19 cellular contexts compared by ENCODE assay signal in genomic region chr4:87049508-87049907, GRCh38.
DNase-seq lines count a peak whose midpoint lies in the region; ATAC-seq, FAIRE-seq and TF ChIP-seq lines count a peak whose summit lies in the region.
"Had no signal": no experiment of that assay in that cellular context is flagged by ENCODE, and none has a peak within 500 bp of the region (broad histone marks: within the 10 kb centered on the region; RNA-seq: fewer than 3 reads in every experiment).

No MANE protein-coding gene starts in this region.

- H3K9me1 ChIP-seq in endothelial cell of umbilical vein (replicated peaks; ENCODE audit: control insufficient read depth, extremely low read depth, insufficient read depth, low read length): no peaks in the 10 kb centered on the region

- H3K4me3 ChIP-seq in endothelial cell of umbilical vein (replicated peaks in 1 of 3; ENCODE audit: insufficient read depth in 1 of 3, low read depth in 1 of 3, low read length in 3 of 3): no peak overlapping the region
- no peak overlapping the region for H3K4me3 ChIP-seq in PC-3 (ENCODE audit: low read length)
- H3K4me3 ChIP-seq: A549, PC-9, prostate gland, spleen had no signal

- H3K79me2 ChIP-seq in endothelial cell of umbilical vein (ENCODE audit: control insufficient read depth, insufficient read depth, low read length) (peaks cover 37% of the 10 kb centered on the region), PC-3 (ENCODE audit: low read length) (peaks cover 15% of the 10 kb centered on the region; the same call in 1 of the 2 replicates)

- H3K27ac ChIP-seq in endothelial cell of umbilical vein (ENCODE audit: insufficient read depth, low read depth, low read length) (no peak overlapping the region), PC-3 (ENCODE audit: low read length) (no peak overlapping the region)
- H3K27ac ChIP-seq: A549, PC-9, prostate gland had no signal

- no peaks in the 10 kb centered on the region for H3K9me2 ChIP-seq in PC-3 (replicated peaks; ENCODE audit: low read length)

- FAIRE-seq in endothelial cell of umbilical vein (lab: Jason Lieb, UNC): no peak
- FAIRE-seq: A549, bronchial epithelial cell, GM12891 had no signal

- no peaks in the 10 kb centered on the region for H3F3A ChIP-seq in PC-3 (ENCODE audit: low read length, unreplicated experiment)

- TF ChIP-seq CTCF in endothelial cell of umbilical vein (IDR thresholded peaks at IDR 0.05; ENCODE audit: extremely low read depth in 1 of 2, insufficient read depth in 1 of 2, low read depth in 1 of 2, low read length in 2 of 2) (no peak), PC-3 (conservative IDR thresholded peaks at IDR 0.05; ENCODE audit: low read depth, low read length) (no peak)

- ATAC-seq in PC-3 (no peak), sciatic nerve (no peak)
- ATAC-seq: A549 had no signal

- H3K9me3 ChIP-seq in endothelial cell of umbilical vein (replicated peaks; ENCODE audit: control insufficient read depth, insufficient read depth, low read length) (no peaks in the 10 kb centered on the region), PC-3 (ENCODE audit: low read length) (no peaks in the 10 kb centered on the region)
- H3K9me3 ChIP-seq: A549, prostate gland, spleen had no signal

- no peak overlapping the region for H3K4me2 ChIP-seq in endothelial cell of umbilical vein (ENCODE audit: insufficient read depth, low read length)
- H3K4me2 ChIP-seq in PC-3 (ENCODE audit: low read length): no peak overlapping the region
- H3K4me2 ChIP-seq: A549, PC-9 had no signal

- peak; percentile 15 for DNase-seq in NCI-H2227 (lab: John Stamatoyannopoulos, UW; ENCODE audit: unreplicated experiment)
- no peak for DNase-seq in NCI-H2227 treated with DMSO at 0.1 percent for 48 hours (lab: John Stamatoyannopoulos, UW)
- peak; percentile 45 for DNase-seq in DMS 273 treated with DMSO at 0.1 percent for 48 hours (lab: John Stamatoyannopoulos, UW)
- DNase-seq in endothelial cell of umbilical vein (ENCODE audit: low read depth, low spot score): peak; percentile 32
- DNase-seq in posterior cingulate gyrus: peak in 7 of 10 donors; percentile 44 to 93 (median 54)
- DNase-seq in PC-3: no peak
- DNase-seq in sciatic nerve (ENCODE audit: low spot score): no peak
- DNase-seq in NCI-H2029 (lab: John Stamatoyannopoulos, UW): no peak
- DNase-seq: activated CD8-positive, alpha-beta memory T cell treated with anti-CD3 and anti-CD28 coated beads, Interleukin-2, amount 50 U/mL, for 48 hours; HCEC 1CT; MM.1S; NCI-H526 treated with DMSO at 0.1 percent for 48 hours; PC-9; spleen; T-helper 9 cell had no signal

- H4K20me1 ChIP-seq in endothelial cell of umbilical vein (replicated peaks; ENCODE audit: control insufficient read depth, extremely low read depth, insufficient read depth, low read length) (no peaks in the 10 kb centered on the region), PC-3 (ENCODE audit: low read length) (no peaks in the 10 kb centered on the region)

- intact Hi-C loops in endothelial cell of umbilical vein (cut with micrococcal nuclease) (no loop called here), posterior cingulate gyrus (cut with DNase I) (no loop called here), PC-3 (cut with micrococcal nuclease) (no loop called here), sciatic nerve (cut with DNase I) (no loop called here)

- H3K36me3 ChIP-seq in endothelial cell of umbilical vein (ENCODE audit: control insufficient read depth in 2 of 2, extremely low read depth in 1 of 2, insufficient read depth in 2 of 2, low read length in 2 of 2) (peaks cover 6 to 10% of the 10 kb centered on the region in 2 experiments), PC-3 (ENCODE audit: low read depth, low read length) (no peaks in the 10 kb centered on the region; the same call in none of the 2 replicates)
- H3K36me3 ChIP-seq: prostate gland had no signal

- no TSS peak for BruUV-seq in endothelial cell of umbilical vein (replicated peaks; lab: Mats Ljungman, UMichigan)
- BruUV-seq in PC-3 (replicated peaks; lab: Mats Ljungman, UMichigan): no TSS peak

- H3K4me1 ChIP-seq in endothelial cell of umbilical vein (ENCODE audit: control insufficient read depth, extremely low read depth, insufficient read depth, low read length): peaks cover 36% of the 10 kb centered on the region
- H3K4me1 ChIP-seq in PC-3 (ENCODE audit: insufficient read depth, low read length): peaks cover 10% of the 10 kb centered on the region; the same call in 1 of the 2 replicates

- H2AFZ ChIP-seq in endothelial cell of umbilical vein (ENCODE audit: low read depth, low read length): no peak overlapping the region
- H2AFZ ChIP-seq in PC-3 (ENCODE audit: low read length): no peak overlapping the region
- H2AFZ ChIP-seq: PC-9 had no signal

- dilution Hi-C loops in endothelial cell of umbilical vein (cut with MboI; ENCODE audit: extremely low pct_ligation_motif_present, low sequenced_read_pairs): no loop called here

- TF ChIP-seq POLR2A in endothelial cell of umbilical vein (IDR thresholded peaks at IDR 0.05; ENCODE audit: low read depth, low read length): no peak

- H3K27me3 ChIP-seq in endothelial cell of umbilical vein (ENCODE audit: control insufficient read depth in 2 of 2, insufficient read depth in 2 of 2, low read length in 2 of 2): no peaks in the 10 kb centered on the region
- H3K27me3 ChIP-seq in PC-3 (ENCODE audit: low read length): no peaks in the 10 kb centered on the region
- H3K27me3 ChIP-seq: spleen had no signal

- POLR2A ChIA-PET in endothelial cell of umbilical vein (lab: Charles Lee): no interaction called here
- POLR2A ChIA-PET in PC-3 (lab: Charles Lee; ENCODE audit: unreplicated experiment): no interaction called here

- CTCF ChIA-PET in endothelial cell of umbilical vein (lab: Charles Lee): no interaction called here
- CTCF ChIA-PET in PC-3 (lab: Charles Lee): no interaction called here

- H3K9ac ChIP-seq in endothelial cell of umbilical vein (replicated peaks; ENCODE audit: extremely low read depth, insufficient read depth, low read length) (no peak overlapping the region), PC-3 (ENCODE audit: low read length) (no peak overlapping the region)

TF ChIP-seq in endothelial cell of umbilical vein, 7 proteins besides CTCF, POLR2A, EP300 and RAD21:
- TF ChIP-seq JUN (IDR thresholded peaks at IDR 0.05; ENCODE audit: borderline replicate concordance, insufficient read depth, insufficient read length, low read depth) (no peak), EZH2 (IDR thresholded peaks at IDR 0.05; ENCODE audit: borderline replicate concordance, low read depth, low read length, severe bottlenecking) (no peak), MYC (IDR thresholded peaks at IDR 0.05; ENCODE audit: low read depth, low read length) (no peak), GATA2 (IDR thresholded peaks at IDR 0.05; ENCODE audit: insufficient read depth, insufficient read length, low read depth, low read length) (no peak), POLR2AphosphoS5 (IDR thresholded peaks at IDR 0.05; ENCODE audit: insufficient read depth, low read depth, low read length) (no peak)

Comparison
In these comparisons a context has a peak if more than half of its experiments do, and no peak if none do; other contexts are left out.
1. DNase-seq: peak in NCI-H2227 (single experiment), DMS 273 treated with DMSO at 0.1 percent for 48 hours (single experiment), endothelial cell of umbilical vein (single experiment) and posterior cingulate gyrus (7 of 10); none in NCI-H2227 treated with DMSO at 0.1 percent for 48 hours (single experiment), PC-3 (single experiment), sciatic nerve (single experiment) and NCI-H2029 (single experiment).